In the genomic region with DNA sequence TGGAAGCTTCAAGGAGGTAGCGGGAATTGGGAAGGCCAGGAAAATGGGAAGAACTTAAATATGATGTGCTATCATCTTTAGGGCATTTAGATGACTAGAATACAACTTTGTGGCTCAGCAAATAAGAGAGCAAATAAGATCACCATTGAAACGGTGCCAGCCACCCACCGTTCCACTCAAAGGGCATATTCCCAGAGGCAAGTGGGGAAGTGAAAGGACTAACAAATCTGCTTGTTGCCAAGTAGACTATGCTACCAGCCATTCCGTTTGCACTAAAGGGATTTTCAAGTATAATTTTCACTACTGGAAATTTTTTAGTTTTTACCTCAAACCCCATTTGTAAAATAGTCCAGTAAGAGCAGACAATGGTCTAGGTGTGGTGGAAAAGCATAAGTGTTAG, we compare ENCODE assay signal across 34 cellular contexts. TPM values are rescaled to one million over a fixed set of nuclear protein-coding genes. Genes with fewer than 3 reads are reported as not detected.
"Had no signal": no experiment of that assay in that cellular context is flagged by ENCODE, and none has a peak within 500 bp of the region (broad histone marks: within the 10 kb centered on the region; RNA-seq: fewer than 3 reads in every experiment).

No MANE protein-coding gene starts in this region.

- H3K4me3 ChIP-seq: MG63, SJSA1 had no signal

- H3K27me3 ChIP-seq: MG63, SJSA1 had no signal

- H3K9me3 ChIP-seq: MG63, SJSA1 had no signal

- ATAC-seq: activated CD4-positive, alpha-beta T cell treated with anti-CD3 and anti-CD28 coated beads for 36 hours; activated CD4-positive, CD25-positive, alpha-beta regulatory T cell treated with anti-CD3 and anti-CD28 coated beads, Interleukin-2, amount 50 U/mL, for 24 hours; activated naive CD8-positive, alpha-beta T cell treated with anti-CD3 and anti-CD28 coated beads, Interleukin-2, amount 50 U/mL, for 24 hours; activated T-cell treated with anti-CD3 and anti-CD28 coated beads, Interleukin-2, amount 50 U/mL, for 4 hours; Panc1; SK-N-SH treated with all-trans-retinoic acid at 6 μM for 48 hours; T-cell; T-helper 17 cell had no signal

- DNase-seq: activated CD4-positive, alpha-beta memory T cell treated with anti-CD3 and anti-CD28 coated beads for 36 hours; activated CD4-positive, alpha-beta T cell treated with anti-CD3 and anti-CD28 coated beads for 36 hours; activated CD4-positive, alpha-beta T cell treated with anti-CD3 and anti-CD28 coated beads, Interleukin-2, amount 50 U/mL, for 1 hour; activated CD8-positive, alpha-beta memory T cell treated with anti-CD3 and anti-CD28 coated beads, Interleukin-2, amount 50 U/mL, for 4 hours; activated effector memory CD4-positive, alpha-beta T cell treated with Interleukin-2 at 50 U/mL for 16 hours; activated naive CD4-positive, alpha-beta T cell treated with anti-CD3 and anti-CD28 coated beads, Interleukin-2, amount 10 ng/mL, durations not matched to agents 7 days and 5 days; activated naive CD8-positive, alpha-beta T cell treated with anti-CD3 and anti-CD28 coated beads, Interleukin-2, amount 50 U/mL, for 24 hours; activated T-cell treated with anti-CD3 and anti-CD28 coated beads for 4 hours; activated T-cell treated with anti-CD3 and anti-CD28 coated beads, Interleukin-2, amount 50 U/mL, for 4 hours; anterior cingulate cortex; caudate nucleus; cerebellar nuclear complex; Kasumi-1; KG1; MG63; NCI-H1048; NCI-H1105 treated with DMSO at 0.1 percent for 48 hours; NCI-H1436; NCI-H1694; NCI-H1930; NCI-H2081 treated with DMSO at 0.1 percent for 48 hours; NCI-H2171; NCI-H510A; NCI-H526; NCI-H774; SHP77 treated with DMSO at 0.1 percent for 48 hours; T-cell; T-helper 17 cell had no signal

- H3K27ac ChIP-seq: SJSA1 had no signal

- H3K36me3 ChIP-seq: MG63, SJSA1 had no signal

RNA-seq across cellular contexts. Expression of a gene that starts 4.0 kb away (rescaled TPM):
- total RNA-seq: activated T-helper 1 cell treated with anti-CD3 and anti-CD28 coated beads, Interleukin-12 subunit alpha, Interleukin-12 subunit beta, Interleukin-2, Interleukin-4 antibody, amounts not matched to agents 30 ng/mL and 10 ng/mL and 1 ng/mL, durations not matched to agents 14 hours and 24 hours and 36 hours; RPMI7951 had no signal
